Comparison of ENCODE assay signal across 3 cellular contexts in the genomic region with DNA sequence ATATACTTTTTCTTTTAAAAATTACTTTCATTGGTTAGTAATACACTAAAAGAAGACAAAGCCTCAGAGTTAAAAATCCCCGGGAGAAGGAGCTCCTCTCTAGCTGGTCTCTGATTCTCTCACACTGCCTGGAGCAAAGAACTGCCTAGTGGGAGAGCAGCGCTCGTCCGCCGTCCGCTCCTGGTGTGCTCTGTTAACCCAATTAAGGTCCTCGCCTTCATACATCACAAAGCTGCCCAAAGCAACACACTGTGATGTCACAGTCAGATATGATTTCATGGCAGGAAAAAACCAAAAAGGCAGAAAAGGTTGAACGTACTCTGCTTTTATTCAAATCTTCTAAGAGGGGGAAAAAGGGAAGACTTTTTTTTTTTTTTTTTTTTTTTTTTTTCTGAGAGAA.
A peak's percentile ranks its signal among the peaks of the same experiment; 100 is the strongest.
TF ChIP-seq lines count a peak whose summit lies in the region.

No MANE protein-coding gene starts in this region.

TF ChIP-seq in GM23338, 12 proteins besides CTCF, POLR2A, EP300 and RAD21 (continued from another document):
- TF ChIP-seq CREB1 (CRISPR knock-in tag; IDR thresholded peaks at IDR 0.05; ENCODE audit: low read depth) (peak; percentile 50), ZNF114 (CRISPR knock-in tag; IDR thresholded peaks at IDR 0.05) (no peak), ETS1 (IDR thresholded peaks at IDR 0.05) (no peak)

TF ChIP-seq in H1, 55 proteins besides CTCF, POLR2A, EP300 and RAD21:
- TF ChIP-seq CREB1 (IDR thresholded peaks at IDR 0.05): peak; percentile 56; the same call in 1 of the 2 replicates
- no peak for TF ChIP-seq CTBP2 (IDR thresholded peaks at IDR 0.05; ENCODE audit: borderline replicate concordance, insufficient read depth, insufficient read length, low read length)
- TF ChIP-seq, protein P1, sequence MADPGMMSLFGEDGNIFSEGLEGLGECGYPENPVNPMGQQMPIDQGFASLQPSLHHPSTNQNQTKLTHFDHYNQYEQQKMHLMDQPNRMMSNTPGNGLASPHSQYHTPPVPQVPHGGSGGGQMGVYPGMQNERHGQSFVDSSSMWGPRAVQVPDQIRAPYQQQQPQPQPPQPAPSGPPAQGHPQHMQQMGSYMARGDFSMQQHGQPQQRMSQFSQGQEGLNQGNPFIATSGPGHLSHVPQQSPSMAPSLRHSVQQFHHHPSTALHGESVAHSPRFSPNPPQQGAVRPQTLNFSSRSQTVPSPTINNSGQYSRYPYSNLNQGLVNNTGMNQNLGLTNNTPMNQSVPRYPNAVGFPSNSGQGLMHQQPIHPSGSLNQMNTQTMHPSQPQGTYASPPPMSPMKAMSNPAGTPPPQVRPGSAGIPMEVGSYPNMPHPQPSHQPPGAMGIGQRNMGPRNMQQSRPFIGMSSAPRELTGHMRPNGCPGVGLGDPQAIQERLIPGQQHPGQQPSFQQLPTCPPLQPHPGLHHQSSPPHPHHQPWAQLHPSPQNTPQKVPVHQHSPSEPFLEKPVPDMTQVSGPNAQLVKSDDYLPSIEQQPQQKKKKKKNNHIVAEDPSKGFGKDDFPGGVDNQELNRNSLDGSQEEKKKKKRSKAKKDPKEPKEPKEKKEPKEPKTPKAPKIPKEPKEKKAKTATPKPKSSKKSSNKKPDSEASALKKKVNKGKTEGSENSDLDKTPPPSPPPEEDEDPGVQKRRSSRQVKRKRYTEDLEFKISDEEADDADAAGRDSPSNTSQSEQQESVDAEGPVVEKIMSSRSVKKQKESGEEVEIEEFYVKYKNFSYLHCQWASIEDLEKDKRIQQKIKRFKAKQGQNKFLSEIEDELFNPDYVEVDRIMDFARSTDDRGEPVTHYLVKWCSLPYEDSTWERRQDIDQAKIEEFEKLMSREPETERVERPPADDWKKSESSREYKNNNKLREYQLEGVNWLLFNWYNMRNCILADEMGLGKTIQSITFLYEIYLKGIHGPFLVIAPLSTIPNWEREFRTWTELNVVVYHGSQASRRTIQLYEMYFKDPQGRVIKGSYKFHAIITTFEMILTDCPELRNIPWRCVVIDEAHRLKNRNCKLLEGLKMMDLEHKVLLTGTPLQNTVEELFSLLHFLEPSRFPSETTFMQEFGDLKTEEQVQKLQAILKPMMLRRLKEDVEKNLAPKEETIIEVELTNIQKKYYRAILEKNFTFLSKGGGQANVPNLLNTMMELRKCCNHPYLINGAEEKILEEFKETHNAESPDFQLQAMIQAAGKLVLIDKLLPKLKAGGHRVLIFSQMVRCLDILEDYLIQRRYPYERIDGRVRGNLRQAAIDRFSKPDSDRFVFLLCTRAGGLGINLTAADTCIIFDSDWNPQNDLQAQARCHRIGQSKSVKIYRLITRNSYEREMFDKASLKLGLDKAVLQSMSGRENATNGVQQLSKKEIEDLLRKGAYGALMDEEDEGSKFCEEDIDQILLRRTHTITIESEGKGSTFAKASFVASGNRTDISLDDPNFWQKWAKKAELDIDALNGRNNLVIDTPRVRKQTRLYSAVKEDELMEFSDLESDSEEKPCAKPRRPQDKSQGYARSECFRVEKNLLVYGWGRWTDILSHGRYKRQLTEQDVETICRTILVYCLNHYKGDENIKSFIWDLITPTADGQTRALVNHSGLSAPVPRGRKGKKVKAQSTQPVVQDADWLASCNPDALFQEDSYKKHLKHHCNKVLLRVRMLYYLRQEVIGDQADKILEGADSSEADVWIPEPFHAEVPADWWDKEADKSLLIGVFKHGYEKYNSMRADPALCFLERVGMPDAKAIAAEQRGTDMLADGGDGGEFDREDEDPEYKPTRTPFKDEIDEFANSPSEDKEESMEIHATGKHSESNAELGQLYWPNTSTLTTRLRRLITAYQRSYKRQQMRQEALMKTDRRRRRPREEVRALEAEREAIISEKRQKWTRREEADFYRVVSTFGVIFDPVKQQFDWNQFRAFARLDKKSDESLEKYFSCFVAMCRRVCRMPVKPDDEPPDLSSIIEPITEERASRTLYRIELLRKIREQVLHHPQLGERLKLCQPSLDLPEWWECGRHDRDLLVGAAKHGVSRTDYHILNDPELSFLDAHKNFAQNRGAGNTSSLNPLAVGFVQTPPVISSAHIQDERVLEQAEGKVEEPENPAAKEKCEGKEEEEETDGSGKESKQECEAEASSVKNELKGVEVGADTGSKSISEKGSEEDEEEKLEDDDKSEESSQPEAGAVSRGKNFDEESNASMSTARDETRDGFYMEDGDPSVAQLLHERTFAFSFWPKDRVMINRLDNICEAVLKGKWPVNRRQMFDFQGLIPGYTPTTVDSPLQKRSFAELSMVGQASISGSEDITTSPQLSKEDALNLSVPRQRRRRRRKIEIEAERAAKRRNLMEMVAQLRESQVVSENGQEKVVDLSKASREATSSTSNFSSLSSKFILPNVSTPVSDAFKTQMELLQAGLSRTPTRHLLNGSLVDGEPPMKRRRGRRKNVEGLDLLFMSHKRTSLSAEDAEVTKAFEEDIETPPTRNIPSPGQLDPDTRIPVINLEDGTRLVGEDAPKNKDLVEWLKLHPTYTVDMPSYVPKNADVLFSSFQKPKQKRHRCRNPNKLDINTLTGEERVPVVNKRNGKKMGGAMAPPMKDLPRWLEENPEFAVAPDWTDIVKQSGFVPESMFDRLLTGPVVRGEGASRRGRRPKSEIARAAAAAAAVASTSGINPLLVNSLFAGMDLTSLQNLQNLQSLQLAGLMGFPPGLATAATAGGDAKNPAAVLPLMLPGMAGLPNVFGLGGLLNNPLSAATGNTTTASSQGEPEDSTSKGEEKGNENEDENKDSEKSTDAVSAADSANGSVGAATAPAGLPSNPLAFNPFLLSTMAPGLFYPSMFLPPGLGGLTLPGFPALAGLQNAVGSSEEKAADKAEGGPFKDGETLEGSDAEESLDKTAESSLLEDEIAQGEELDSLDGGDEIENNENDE (IDR thresholded peaks at IDR 0.05; ENCODE audit: insufficient replicate concordance, low read length): no peak
- TF ChIP-seq SRF (IDR thresholded peaks at IDR 0.05; ENCODE audit: low read depth, low read length): no peak
- TF ChIP-seq E2F6 (IDR thresholded peaks at IDR 0.05): no peak
- TF ChIP-seq ZNF274 (IDR thresholded peaks at IDR 0.05; ENCODE audit: borderline replicate concordance, extremely low read depth, low read length): no peak
- no peak for TF ChIP-seq SUZ12 (IDR thresholded peaks at IDR 0.05; ENCODE audit: low read length)
- no peak for TF ChIP-seq HDAC2 (IDR thresholded peaks at IDR 0.05; ENCODE audit: borderline replicate concordance in 1 of 2, low read depth in 2 of 2, low read length in 2 of 2)

TF ChIP-seq in neural cell, 6 proteins besides CTCF, POLR2A, EP300 and RAD21:
- TF ChIP-seq EZH2 (IDR thresholded peaks at IDR 0.05; ENCODE audit: borderline replicate concordance, insufficient read depth, low read length, poor library complexity, severe bottlenecking) (no peak), MXI1 (conservative IDR thresholded peaks at IDR 0.05; ENCODE audit: poor library complexity, severe bottlenecking) (no peak), POLR2AphosphoS5 (IDR thresholded peaks at IDR 0.05) (no peak), TAF1 (IDR thresholded peaks at IDR 0.05; ENCODE audit: low read depth) (no peak), SMC3 (conservative IDR thresholded peaks at IDR 0.05; ENCODE audit: poor library complexity) (no peak)
- TF ChIP-seq, protein P2, sequence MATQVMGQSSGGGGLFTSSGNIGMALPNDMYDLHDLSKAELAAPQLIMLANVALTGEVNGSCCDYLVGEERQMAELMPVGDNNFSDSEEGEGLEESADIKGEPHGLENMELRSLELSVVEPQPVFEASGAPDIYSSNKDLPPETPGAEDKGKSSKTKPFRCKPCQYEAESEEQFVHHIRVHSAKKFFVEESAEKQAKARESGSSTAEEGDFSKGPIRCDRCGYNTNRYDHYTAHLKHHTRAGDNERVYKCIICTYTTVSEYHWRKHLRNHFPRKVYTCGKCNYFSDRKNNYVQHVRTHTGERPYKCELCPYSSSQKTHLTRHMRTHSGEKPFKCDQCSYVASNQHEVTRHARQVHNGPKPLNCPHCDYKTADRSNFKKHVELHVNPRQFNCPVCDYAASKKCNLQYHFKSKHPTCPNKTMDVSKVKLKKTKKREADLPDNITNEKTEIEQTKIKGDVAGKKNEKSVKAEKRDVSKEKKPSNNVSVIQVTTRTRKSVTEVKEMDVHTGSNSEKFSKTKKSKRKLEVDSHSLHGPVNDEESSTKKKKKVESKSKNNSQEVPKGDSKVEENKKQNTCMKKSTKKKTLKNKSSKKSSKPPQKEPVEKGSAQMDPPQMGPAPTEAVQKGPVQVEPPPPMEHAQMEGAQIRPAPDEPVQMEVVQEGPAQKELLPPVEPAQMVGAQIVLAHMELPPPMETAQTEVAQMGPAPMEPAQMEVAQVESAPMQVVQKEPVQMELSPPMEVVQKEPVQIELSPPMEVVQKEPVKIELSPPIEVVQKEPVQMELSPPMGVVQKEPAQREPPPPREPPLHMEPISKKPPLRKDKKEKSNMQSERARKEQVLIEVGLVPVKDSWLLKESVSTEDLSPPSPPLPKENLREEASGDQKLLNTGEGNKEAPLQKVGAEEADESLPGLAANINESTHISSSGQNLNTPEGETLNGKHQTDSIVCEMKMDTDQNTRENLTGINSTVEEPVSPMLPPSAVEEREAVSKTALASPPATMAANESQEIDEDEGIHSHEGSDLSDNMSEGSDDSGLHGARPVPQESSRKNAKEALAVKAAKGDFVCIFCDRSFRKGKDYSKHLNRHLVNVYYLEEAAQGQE (IDR thresholded peaks at IDR 0.05; ENCODE audit: borderline replicate concordance): no peak
